ENCODE assay signal across 1 cellular context in genomic region chr10:102597131-102597891, GRCh38.
TF ChIP-seq lines count a peak whose summit lies in the region.

No MANE protein-coding gene starts in this region.

TF ChIP-seq in HepG2, 621 proteins besides CTCF, POLR2A, EP300 and RAD21 (continued from another document and continues in another):
- TF ChIP-seq ATF2 (CRISPR knock-in tag; IDR thresholded peaks at IDR 0.05) (peak; percentile 80; the same call in 1 of the 2 replicates), SMAD1 (CRISPR knock-in tag; IDR thresholded peaks at IDR 0.05; ENCODE audit: borderline replicate concordance, low read depth) (no peak), ZFYVE20 (CRISPR knock-in tag; IDR thresholded peaks at IDR 0.05; ENCODE audit: borderline replicate concordance, low read depth) (no peak), ZNF747 (CRISPR knock-in tag; IDR thresholded peaks at IDR 0.05; ENCODE audit: borderline replicate concordance) (no peak), KLF13 (CRISPR knock-in tag; IDR thresholded peaks at IDR 0.05) (no peak), POLR2G (IDR thresholded peaks at IDR 0.05; ENCODE audit: low read depth, low read length) (peak; percentile 65), ZHX1 (CRISPR knock-in tag; IDR thresholded peaks at IDR 0.05; ENCODE audit: low read depth) (no peak), ZNF530 (CRISPR knock-in tag; IDR thresholded peaks at IDR 0.05; ENCODE audit: low read depth) (no peak), NRL (CRISPR knock-in tag; IDR thresholded peaks at IDR 0.05; ENCODE audit: borderline replicate concordance) (no peak), ELF3 (CRISPR knock-in tag; IDR thresholded peaks at IDR 0.05) (peak; percentile 83; the same call in 1 of the 2 replicates), EED (CRISPR knock-in tag; IDR thresholded peaks at IDR 0.05) (no peak), ZMAT3 (CRISPR knock-in tag; conservative IDR thresholded peaks at IDR 0.05) (no peak), CCDC6 (CRISPR knock-in tag; IDR thresholded peaks at IDR 0.05) (no peak; the same call in 1 of the 2 replicates), AHDC1 (CRISPR knock-in tag; IDR thresholded peaks at IDR 0.05; ENCODE audit: borderline replicate concordance) (peak; percentile 86; the same call in 1 of the 2 replicates), ZNF607 (CRISPR knock-in tag; IDR thresholded peaks at IDR 0.05; ENCODE audit: borderline replicate concordance) (no peak; the same call in 1 of the 2 replicates), AGO2 (optimal IDR thresholded peaks at IDR 0.05; ENCODE audit: low read depth, low read length) (no peak), ZNF275 (CRISPR knock-in tag; IDR thresholded peaks at IDR 0.05; ENCODE audit: borderline replicate concordance) (peak; percentile 46; the same call in 1 of the 2 replicates), TAF15 (IDR thresholded peaks at IDR 0.05; ENCODE audit: low read depth, low read length, poor library complexity, severe bottlenecking) (no peak), NFE2L1 (CRISPR knock-in tag; IDR thresholded peaks at IDR 0.05; ENCODE audit: borderline replicate concordance) (no peak), HHEX (CRISPR knock-in tag; IDR thresholded peaks at IDR 0.05) (0 out of 2 replicates have a peak, but pooled peaks have one; percentile 51), TFE3 (CRISPR knock-in tag; IDR thresholded peaks at IDR 0.05) (peak; percentile 64), MXD1 (CRISPR knock-in tag; IDR thresholded peaks at IDR 0.05) (no peak), JARID2 (CRISPR knock-in tag; IDR thresholded peaks at IDR 0.05; ENCODE audit: insufficient replicate concordance) (peak; percentile 51), FOXM1 (CRISPR knock-in tag; IDR thresholded peaks at IDR 0.05) (no peak), ZBTB1 (CRISPR knock-in tag; IDR thresholded peaks at IDR 0.05; ENCODE audit: borderline replicate concordance) (no peak), ZNF12 (CRISPR knock-in tag; IDR thresholded peaks at IDR 0.05) (peak; percentile 49; the same call in 1 of the 2 replicates), ZFAT (CRISPR knock-in tag; conservative IDR thresholded peaks at IDR 0.05) (no peak), KDM4B (CRISPR knock-in tag; IDR thresholded peaks at IDR 0.05) (0 out of 2 replicates have a peak, but pooled peaks have one; percentile 66), ZNF772 (CRISPR knock-in tag; IDR thresholded peaks at IDR 0.05) (no peak), ERF (CRISPR knock-in tag; IDR thresholded peaks at IDR 0.05) (peak; percentile 81), ZNF687 (CRISPR knock-in tag; IDR thresholded peaks at IDR 0.05) (peak; percentile 98), ZBTB34 (CRISPR knock-in tag; IDR thresholded peaks at IDR 0.05) (no peak), MLXIP (CRISPR knock-in tag; IDR thresholded peaks at IDR 0.05; ENCODE audit: borderline replicate concordance) (no peak), NFIB (CRISPR knock-in tag; IDR thresholded peaks at IDR 0.05; ENCODE audit: borderline replicate concordance) (no peak), NPAS2 (CRISPR knock-in tag; IDR thresholded peaks at IDR 0.05; ENCODE audit: borderline replicate concordance) (no peak)
